2 cellular contexts compared by ENCODE assay signal in genomic region chr10:89690027-89690426, GRCh38.
TF ChIP-seq lines count a peak whose summit lies in the region.

No MANE protein-coding gene starts in this region.

TF ChIP-seq in IMR-90, 13 proteins besides CTCF, POLR2A, EP300 and RAD21:
- TF ChIP-seq MAFK (IDR thresholded peaks at IDR 0.05; ENCODE audit: low read depth, low read length) (no peak), USF2 (IDR thresholded peaks at IDR 0.05; ENCODE audit: low read depth, low read length) (no peak), BHLHE40 (IDR thresholded peaks at IDR 0.05; ENCODE audit: low read depth, low read length) (no peak), RCOR1 (IDR thresholded peaks at IDR 0.05; ENCODE audit: insufficient replicate concordance, low read length) (no peak), MXI1 (IDR thresholded peaks at IDR 0.05; ENCODE audit: borderline replicate concordance, low read depth, low read length) (no peak), CEBPB (IDR thresholded peaks at IDR 0.05; ENCODE audit: low read depth, low read length) (no peak), FOS (IDR thresholded peaks at IDR 0.05; ENCODE audit: low read depth, low read length) (no peak), MAZ (IDR thresholded peaks at IDR 0.05; ENCODE audit: borderline replicate concordance, low read depth, low read length) (no peak), SMC3 (IDR thresholded peaks at IDR 0.05; ENCODE audit: low read depth, low read length) (no peak)

TF ChIP-seq in endothelial cell of umbilical vein, 7 proteins besides CTCF, POLR2A, EP300 and RAD21:
- TF ChIP-seq POLR2AphosphoS5 (IDR thresholded peaks at IDR 0.05; ENCODE audit: insufficient read depth, low read depth, low read length) (no peak), JUN (IDR thresholded peaks at IDR 0.05; ENCODE audit: borderline replicate concordance, insufficient read depth, insufficient read length, low read depth) (no peak), MAX (IDR thresholded peaks at IDR 0.05; ENCODE audit: insufficient read depth, insufficient read length) (no peak), FOS (IDR thresholded peaks at IDR 0.05; ENCODE audit: borderline replicate concordance, insufficient read depth, low read length) (no peak), GATA2 (IDR thresholded peaks at IDR 0.05; ENCODE audit: insufficient read depth, insufficient read length, low read depth, low read length) (no peak)
